1 cellular context compared by ENCODE assay signal in genomic region chr17:39641883-39642282, GRCh38.
TF ChIP-seq lines count a peak whose summit lies in the region.

No MANE protein-coding gene starts in this region.

TF ChIP-seq in WTC11, 78 proteins besides CTCF, POLR2A, EP300 and RAD21 (continued from another document):
- TF ChIP-seq ATF2 (CRISPR knock-in tag; IDR thresholded peaks at IDR 0.05; ENCODE audit: borderline replicate concordance, low read depth) (no peak), STAT6 (CRISPR knock-in tag; conservative IDR thresholded peaks at IDR 0.05; ENCODE audit: low read depth) (no peak), TEAD4 (CRISPR knock-in tag; IDR thresholded peaks at IDR 0.05) (no peak), RORB (CRISPR knock-in tag; IDR thresholded peaks at IDR 0.05) (no peak), ZMAT4 (CRISPR knock-in tag; IDR thresholded peaks at IDR 0.05) (no peak)
